ENCODE assay signal across 8 cellular contexts in the genomic region with DNA sequence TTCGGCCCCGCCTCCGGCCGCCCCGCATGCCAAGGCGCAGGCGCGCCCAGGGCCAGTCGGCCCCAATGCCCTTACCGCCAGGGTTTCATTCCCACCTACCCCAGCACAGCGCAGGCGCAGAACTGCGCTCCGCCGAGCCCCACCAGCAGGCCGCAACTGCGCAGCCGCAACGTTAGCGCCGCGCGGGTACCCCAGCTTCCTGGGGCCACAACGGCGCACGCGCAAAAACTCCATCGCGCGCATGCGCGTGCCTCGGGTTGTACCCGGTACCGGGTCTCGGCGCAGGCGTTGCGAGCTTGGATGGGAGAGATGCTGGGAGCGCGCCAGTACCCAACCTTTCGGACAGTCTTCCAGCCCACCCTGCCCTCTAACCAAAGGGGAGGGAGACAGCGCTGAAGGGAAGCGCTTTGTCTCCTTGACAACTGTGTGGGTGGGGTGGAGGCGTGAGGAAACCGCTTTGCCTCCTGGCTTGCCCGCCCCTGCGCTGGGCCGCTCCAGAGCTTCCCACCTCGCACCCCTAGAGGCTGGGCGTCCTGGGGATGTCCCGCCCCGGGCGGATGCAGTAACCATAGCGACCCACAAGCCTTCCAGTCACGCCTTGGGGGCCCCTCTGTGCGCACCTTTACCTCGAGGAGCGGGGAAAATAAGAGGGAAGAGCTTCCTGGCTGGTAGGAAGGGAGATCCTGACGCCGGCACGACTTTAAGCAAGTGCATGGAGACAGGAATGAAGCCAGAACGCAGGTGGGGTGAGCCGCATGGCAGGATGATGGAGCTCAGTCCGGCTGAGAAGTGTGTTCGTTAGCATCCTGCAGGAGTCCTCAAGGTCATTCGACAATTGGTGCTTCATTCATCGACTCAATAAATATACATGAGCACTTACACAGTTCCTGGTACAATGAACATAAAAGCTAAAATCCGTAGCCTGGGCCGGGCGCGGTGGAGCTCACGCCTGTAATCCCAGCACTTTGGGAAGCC. TPM values are rescaled to one million over a fixed set of nuclear protein-coding genes. Genes with fewer than 3 reads are reported as not detected.
DNase-seq lines count a peak whose midpoint lies in the region; ATAC-seq and TF ChIP-seq lines count a peak whose summit lies in the region.

No MANE protein-coding gene starts in this region.

- peaks cover 9% of the 10 kb centered on the region for H3K4me1 Mint-ChIP-seq in GM23338
- peaks cover 5 to 26% (median 23%) of the 10 kb centered on the region in 4 donors for H3K4me1 Mint-ChIP-seq in naive thymus-derived CD8-positive, alpha-beta T cell
- peaks cover 13 to 42% of the 10 kb centered on the region in 2 donors for H3K4me1 Mint-ChIP-seq in stimulated activated naive B cell treated with anti-CD40 and anti-IgM and Interleukin-4, amounts not matched to agents 10 μg/mL and 1 μg/mL and 100 μg/mL, for 72 hours

- H3K9me3 Mint-ChIP-seq in GM23338, result no peaks in the 10 kb centered on the region
- H3K9me3 Mint-ChIP-seq in naive thymus-derived CD8-positive, alpha-beta T cell, result no peaks in the 10 kb centered on the region
- H3K9me3 Mint-ChIP-seq in stimulated activated naive B cell treated with anti-CD40 and anti-IgM and Interleukin-4, amounts not matched to agents 10 μg/mL and 1 μg/mL and 100 μg/mL, for 72 hours, result no peaks in the 10 kb centered on the region

- H3K36me3 Mint-ChIP-seq in GM23338 (ENCODE audit: low read depth), result peaks cover 19% of the 10 kb centered on the region
- H3K36me3 Mint-ChIP-seq in naive thymus-derived CD8-positive, alpha-beta T cell, result peaks cover 0 to 22% (median 2%) of the 10 kb centered on the region in 3 donors
- H3K36me3 Mint-ChIP-seq in stimulated activated naive B cell treated with anti-CD40 and anti-IgM and Interleukin-4, amounts not matched to agents 10 μg/mL and 1 μg/mL and 100 μg/mL, for 72 hours, result peaks cover 7 to 19% of the 10 kb centered on the region in 2 donors

- peaks cover 20% of the 10 kb centered on the region for H3K27me3 Mint-ChIP-seq in GM23338 (ENCODE audit: insufficient read depth, low read depth, poor library complexity)
- H3K27me3 Mint-ChIP-seq in naive thymus-derived CD8-positive, alpha-beta T cell, result peaks cover 0 to 3% (median 1%) of the 10 kb centered on the region in 5 donors
- peaks cover 6 to 15% of the 10 kb centered on the region in 2 donors for H3K27me3 Mint-ChIP-seq in stimulated activated naive B cell treated with anti-CD40 and anti-IgM and Interleukin-4, amounts not matched to agents 10 μg/mL and 1 μg/mL and 100 μg/mL, for 72 hours

- peak overlapping the region; percentile 95 for H3K4me3 Mint-ChIP-seq in GM23338
- H3K4me3 Mint-ChIP-seq in naive thymus-derived CD8-positive, alpha-beta T cell, result peak overlapping the region; percentile 83 to 98 (median 94)
- H3K4me3 Mint-ChIP-seq in stimulated activated naive B cell treated with anti-CD40 and anti-IgM and Interleukin-4, amounts not matched to agents 10 μg/mL and 1 μg/mL and 100 μg/mL, for 72 hours, result peak overlapping the region; percentile 92 to 97

- H3K4me1 ChIP-seq in GM23338 (ENCODE audit: insufficient read depth), result peaks cover 6% of the 10 kb centered on the region; the same call in 1 of the 2 replicates
- H3K4me1 ChIP-seq in fibroblast of lung (ENCODE audit: control insufficient read depth, extremely low read depth, insufficient read depth, low read length), result peaks cover 4% of the 10 kb centered on the region

- no peaks in the 10 kb centered on the region for H3K36me3 ChIP-seq in GM23338 (ENCODE audit: insufficient read depth)
- peaks cover 3% of the 10 kb centered on the region for H3K36me3 ChIP-seq in fibroblast of lung (ENCODE audit: control insufficient read depth, insufficient read depth, low read length)

- peak overlapping the region; percentile 48; the same call in 1 of the 2 replicates for H3K27ac Mint-ChIP-seq in GM23338
- H3K27ac Mint-ChIP-seq in naive thymus-derived CD8-positive, alpha-beta T cell, result peak overlapping the region; percentile 67 to 95 (median 90)
- H3K27ac Mint-ChIP-seq in stimulated activated naive B cell treated with anti-CD40 and anti-IgM and Interleukin-4, amounts not matched to agents 10 μg/mL and 1 μg/mL and 100 μg/mL, for 72 hours, result peak overlapping the region; percentile 94

- H3K4me2 ChIP-seq in GM23338, result peak overlapping the region; percentile 89
- peak overlapping the region; percentile 93 for H3K4me2 ChIP-seq in fibroblast of lung (ENCODE audit: extremely low read depth, insufficient read depth, low read length)

- H3K9ac ChIP-seq in fibroblast of lung (ENCODE audit: insufficient read depth, low read length), result peak overlapping the region; percentile 51

- ATAC-seq in GM23338, result peak; percentile 82
- peak; percentile 83 to 85 for ATAC-seq in naive thymus-derived CD8-positive, alpha-beta T cell
- peak; percentile 84 to 89 for ATAC-seq in stimulated activated naive B cell treated with anti-CD40 and anti-IgM and Interleukin-4, amounts not matched to agents 10 μg/mL and 1 μg/mL and 100 μg/mL, for 72 hours (replicated peaks)

- no peaks in the 10 kb centered on the region for H3K9me2 ChIP-seq in GM23338 (ENCODE audit: insufficient read depth)

- DNase-seq in EH (ENCODE audit: low read depth) (peak; percentile 97), GM23338 (ENCODE audit: low spot score) (peak; percentile 97), Kasumi-1 (lab: John Stamatoyannopoulos, UW) (peak; percentile 88), RKO (ENCODE audit: low spot score) (peak; percentile 95), fibroblast of lung (ENCODE audit: low read depth in 2 of 2) (peak; percentile 89 to 97)
- DNase-seq in activated T-helper 1 cell treated with anti-CD3 and anti-CD28 coated beads, Interleukin-2, amount 50 U/mL, for 16 hours (ENCODE audit: low read depth in 1 of 2, low spot score in 1 of 2), result peak; percentile 98 to 100
- peak; percentile 98 to 100 (median 100) for DNase-seq in naive thymus-derived CD8-positive, alpha-beta T cell
- peak; percentile 99 for DNase-seq in stimulated activated naive B cell treated with anti-CD40 and anti-IgM and Interleukin-4, amounts not matched to agents 10 μg/mL and 1 μg/mL and 100 μg/mL, for 72 hours

- no peaks in the 10 kb centered on the region for H3K9me3 ChIP-seq in fibroblast of lung (ENCODE audit: control insufficient read depth, insufficient read depth, low read depth, low read length)

- H3K27me3 ChIP-seq in GM23338 (ENCODE audit: insufficient read depth) (peaks cover 23% of the 10 kb centered on the region), fibroblast of lung (ENCODE audit: control insufficient read depth, insufficient read depth, low read length) (no peaks in the 10 kb centered on the region)

- peak overlapping the region; percentile 77 for H3K27ac ChIP-seq in GM23338 (ENCODE audit: low read depth)
- peak overlapping the region; percentile 45 for H3K27ac ChIP-seq in fibroblast of lung (ENCODE audit: insufficient read depth, low read length)

- H3K79me2 ChIP-seq in GM23338 (replicated peaks; ENCODE audit: insufficient read depth) (no peaks in the 10 kb centered on the region), fibroblast of lung (ENCODE audit: control insufficient read depth, insufficient read depth, low read length) (no peaks in the 10 kb centered on the region)

- peaks cover 21% of the 10 kb centered on the region; the same call in 1 of the 2 replicates for H3F3A ChIP-seq in GM23338 (replicated peaks; ENCODE audit: low read depth)

- H2AFZ ChIP-seq in GM23338 (peak overlapping the region; percentile 93), fibroblast of lung (ENCODE audit: low read length) (peak overlapping the region; percentile 98)

- H3K4me3 ChIP-seq in GM23338 (peak overlapping the region; percentile 86), fibroblast of lung (replicated peaks in 1 of 4; ENCODE audit: control extremely low read depth in 1 of 4, insufficient read depth in 1 of 4, low read depth in 3 of 4, low read length in 4 of 4) (peak overlapping the region; percentile 68 to 88 (median 84))

- TF ChIP-seq CTCF in GM23338 (conservative IDR thresholded peaks at IDR 0.05; ENCODE audit: low read depth in 2 of 2) (peak in 1 of 2 experiments; percentile 6; a peak in 1 of 4 replicates), fibroblast of lung (conservative IDR thresholded peaks at IDR 0.05 in 1 of 2, IDR thresholded peaks at IDR 0.05 in 1 of 2; ENCODE audit: low read depth in 1 of 2, low read length in 2 of 2) (peak in 1 of 2 donors; percentile 2)

- POLR2A ChIA-PET in naive thymus-derived CD8-positive, alpha-beta T cell (lab: Charles Lee), result interaction anchor here (0.6 to 4.1 kb wide), 16 partner anchors 9 to 725 kb away, joined by 3 to 46 read pairs (median 4); partner anchors contain the start of genes BLOC1S3, CCDC61, FOXA3 and IRF2BP1

- H4K20me1 ChIP-seq in GM23338 (replicated peaks; ENCODE audit: insufficient read depth) (no peaks in the 10 kb centered on the region; the same call in none of the 2 replicates), fibroblast of lung (ENCODE audit: control insufficient read depth, extremely low read depth, insufficient read depth, low read length) (no peaks in the 10 kb centered on the region)

RNA-seq across cellular contexts. Expression of gene MYPOP, which starts 0.5 kb away (rescaled TPM):
- total RNA-seq in GM23338 (2014; rRNA removed; shearing (Covaris generic)), result 6.9 and 7.9 TPM in 2 replicates
- polyA plus RNA-seq in GM23338 (2016; fragmentation: Nextera tagmentation; extraction: Ambion mirVana), result 2.7 and 3.0 TPM in 2 replicates
- total RNA-seq in fibroblast of lung, result 1.3 TPM in 2 replicates
- polyA plus RNA-seq in fibroblast of lung, result 0.81 and 1.1 TPM in 2 replicates
- polyA plus RNA-seq in fibroblast of lung (2012), result 4.0 and 5.1 TPM in 2 replicates
- polyA minus RNA-seq in fibroblast of lung (ENCODE audit: low replicate concordance), result 2.2 and 3.0 TPM in 2 replicates
- total RNA-seq in naive thymus-derived CD8-positive, alpha-beta T cell, result 10 to 100 TPM; 10.5 to 10.9 TPM
- under 1 TPM in 1 of 3 donors, not detected in 2; 0.23 TPM for polyA plus RNA-seq in naive thymus-derived CD8-positive, alpha-beta T cell

RNA-seq across cellular contexts. Expression of gene NANOS2, which starts 11.6 kb away (rescaled TPM):
- total RNA-seq in GM23338 (2014; rRNA removed; shearing (Covaris generic)), result 0.14 TPM in 1 of 2 replicates, not detected in the other
- polyA plus RNA-seq in GM23338 (2016; fragmentation: Nextera tagmentation; extraction: Ambion mirVana), result 0.11 TPM in 1 of 2 replicates, not detected in the other
- total RNA-seq in fibroblast of lung, result not detected in 2 replicates
- not detected in 2 replicates for polyA plus RNA-seq in fibroblast of lung
- polyA plus RNA-seq in fibroblast of lung (2012), result not detected in 2 replicates
- polyA minus RNA-seq in fibroblast of lung (ENCODE audit: low replicate concordance), result not detected in 2 replicates
- not detected for total RNA-seq in naive thymus-derived CD8-positive, alpha-beta T cell
- polyA plus RNA-seq in naive thymus-derived CD8-positive, alpha-beta T cell, result not detected

RNA-seq across cellular contexts. Expression of gene IRF2BP1, which starts 17.0 kb away (rescaled TPM):
- 36.0 and 41.6 TPM in 2 replicates for total RNA-seq in GM23338 (2014; rRNA removed; shearing (Covaris generic))
- polyA plus RNA-seq in GM23338 (2016; fragmentation: Nextera tagmentation; extraction: Ambion mirVana) (9.7 and 10.4 TPM in 2 replicates), fibroblast of lung (3.6 and 4.0 TPM in 2 replicates)
- total RNA-seq in fibroblast of lung, result 22.9 and 23.1 TPM in 2 replicates
- polyA plus RNA-seq in fibroblast of lung (2012), result 10.6 and 12.5 TPM in 2 replicates
- polyA minus RNA-seq in fibroblast of lung (ENCODE audit: low replicate concordance), result 6.4 and 6.8 TPM in 2 replicates
- 10 to 100 TPM; 32.9 to 33.8 TPM for total RNA-seq in naive thymus-derived CD8-positive, alpha-beta T cell
- 1 to 10 TPM; 7.0 to 9.1 (median 7.6) TPM for polyA plus RNA-seq in naive thymus-derived CD8-positive, alpha-beta T cell

RNA-seq across cellular contexts. Expression of gene FOXA3, which starts 38.8 kb away (rescaled TPM):
- total RNA-seq in GM23338 (2014; rRNA removed; shearing (Covaris generic)), result 15.1 and 17.5 TPM in 2 replicates
- polyA plus RNA-seq in GM23338 (2016; fragmentation: Nextera tagmentation; extraction: Ambion mirVana) (11.1 and 11.7 TPM in 2 replicates), fibroblast of lung (not detected in 2 replicates)
- total RNA-seq in fibroblast of lung, result not detected in 2 replicates
- not detected in 2 replicates for polyA plus RNA-seq in fibroblast of lung (2012)
- 0.43 TPM in 1 of 2 replicates, not detected in the other for polyA minus RNA-seq in fibroblast of lung (ENCODE audit: low replicate concordance)
- total RNA-seq in naive thymus-derived CD8-positive, alpha-beta T cell, result not detected
- not detected for polyA plus RNA-seq in naive thymus-derived CD8-positive, alpha-beta T cell

RNA-seq across cellular contexts. Expression of gene SYMPK, which starts 40.0 kb away (rescaled TPM):
- 64.0 and 82.1 TPM in 2 replicates for total RNA-seq in GM23338 (2014; rRNA removed; shearing (Covaris generic))
- polyA plus RNA-seq in GM23338 (2016; fragmentation: Nextera tagmentation; extraction: Ambion mirVana) (33.9 and 36.8 TPM in 2 replicates), fibroblast of lung (48.2 and 48.3 TPM in 2 replicates)
- total RNA-seq in fibroblast of lung, result 22.3 and 32.2 TPM in 2 replicates
- 41.5 and 41.9 TPM in 2 replicates for polyA plus RNA-seq in fibroblast of lung (2012)
- polyA minus RNA-seq in fibroblast of lung (ENCODE audit: low replicate concordance), result 189 and 210 TPM in 2 replicates
- 10 to 100 TPM; 89.9 to 91.1 TPM for total RNA-seq in naive thymus-derived CD8-positive, alpha-beta T cell
- polyA plus RNA-seq in naive thymus-derived CD8-positive, alpha-beta T cell, result 10 to 100 TPM in 2 of 3 donors, 1 to 10 TPM in 1; 4.4 to 15.4 (median 13.8) TPM

Comparison
In these comparisons a context has a peak if more than half of its experiments do, and no peak if none do; other contexts are left out.
1. Peak in every context shown above with its lines: DNase-seq, ATAC-seq, H3K4me3 ChIP-seq and H3K27ac ChIP-seq.